1 cellular context compared by ENCODE assay signal in the genomic region with DNA sequence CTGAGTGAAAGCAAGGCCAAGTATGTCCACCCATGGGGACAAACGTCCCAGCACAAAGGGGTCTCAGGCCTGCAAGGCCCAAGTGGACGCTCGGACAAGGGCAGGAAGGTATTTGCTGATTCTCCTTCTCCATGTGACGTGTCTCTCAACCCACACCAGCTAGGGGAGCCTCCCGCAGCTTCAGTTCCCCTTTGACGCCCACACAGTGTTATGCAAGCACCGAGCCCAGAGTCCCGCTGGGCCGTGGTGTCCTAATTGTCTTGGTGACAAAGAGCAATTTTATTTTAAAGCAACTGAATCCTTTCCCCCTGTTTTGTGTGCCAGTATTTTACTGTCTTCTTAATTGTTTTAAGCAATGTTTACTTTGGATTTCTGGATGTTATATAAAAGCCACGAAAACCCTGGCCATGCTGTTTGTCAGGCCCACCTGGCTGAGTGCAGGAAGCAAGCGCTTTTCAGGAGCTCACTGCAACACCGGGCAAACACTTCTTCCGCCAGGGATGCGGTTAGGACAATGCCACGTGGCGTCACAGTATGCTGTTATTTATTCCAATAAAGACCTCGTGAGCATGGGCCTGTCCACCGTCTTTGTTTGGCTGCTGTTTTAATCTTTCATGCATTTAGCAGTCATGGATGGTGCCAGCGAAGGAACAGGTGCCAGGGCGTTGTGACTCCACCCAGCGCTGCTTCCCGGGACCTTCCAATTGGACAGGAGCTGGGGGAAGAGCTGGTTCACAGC.
TF ChIP-seq lines count a peak whose summit lies in the region.

No MANE protein-coding gene starts in this region.

TF ChIP-seq in SK-N-SH, 30 proteins besides CTCF, POLR2A, EP300 and RAD21 (continued from another document):
- TF ChIP-seq, protein P1, sequence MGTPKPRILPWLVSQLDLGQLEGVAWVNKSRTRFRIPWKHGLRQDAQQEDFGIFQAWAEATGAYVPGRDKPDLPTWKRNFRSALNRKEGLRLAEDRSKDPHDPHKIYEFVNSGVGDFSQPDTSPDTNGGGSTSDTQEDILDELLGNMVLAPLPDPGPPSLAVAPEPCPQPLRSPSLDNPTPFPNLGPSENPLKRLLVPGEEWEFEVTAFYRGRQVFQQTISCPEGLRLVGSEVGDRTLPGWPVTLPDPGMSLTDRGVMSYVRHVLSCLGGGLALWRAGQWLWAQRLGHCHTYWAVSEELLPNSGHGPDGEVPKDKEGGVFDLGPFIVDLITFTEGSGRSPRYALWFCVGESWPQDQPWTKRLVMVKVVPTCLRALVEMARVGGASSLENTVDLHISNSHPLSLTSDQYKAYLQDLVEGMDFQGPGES (IDR thresholded peaks at IDR 0.05; ENCODE audit: low read depth, low read length) = no peak
- TF ChIP-seq TCF12 (IDR thresholded peaks at IDR 0.05) = no peak
